ENCODE assay signal across 12 cellular contexts in the genomic region with DNA sequence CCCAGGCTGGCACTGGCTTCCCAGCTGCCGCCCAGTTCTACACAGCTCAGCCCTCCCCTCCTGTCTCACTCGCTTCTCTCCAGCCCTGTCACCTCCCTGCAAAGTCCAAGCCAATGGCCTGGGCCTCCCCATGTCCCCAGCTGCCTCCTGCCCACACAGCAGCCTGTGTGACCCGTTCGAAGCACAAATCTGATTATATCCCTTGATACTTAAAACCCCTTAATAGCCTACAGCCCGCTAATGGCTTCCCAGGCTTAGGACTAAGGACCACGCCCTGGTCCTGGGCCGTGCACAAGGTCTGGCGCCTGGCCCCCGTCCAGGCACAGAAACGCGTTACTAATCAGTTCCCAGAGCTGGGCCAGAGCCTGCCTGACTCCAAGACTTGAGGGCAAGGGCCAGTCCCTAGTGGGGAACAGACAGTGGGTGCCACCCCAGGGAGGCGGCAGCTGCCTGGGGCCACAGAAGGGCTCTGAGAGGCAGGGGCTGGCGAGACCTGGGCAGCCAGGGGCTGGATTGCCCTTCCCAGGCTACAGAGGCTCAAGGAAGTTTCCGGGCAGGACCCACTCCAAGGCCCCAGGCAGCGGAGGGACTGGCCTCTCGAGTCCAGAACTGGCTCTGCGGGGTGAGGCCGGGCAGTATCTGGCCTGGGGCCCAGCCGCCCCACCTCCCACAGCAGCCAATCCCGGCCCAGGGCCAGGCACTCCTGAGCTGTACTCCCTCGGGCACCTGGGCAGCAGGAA. TPM values are rescaled to one million over a fixed set of nuclear protein-coding genes. Genes with fewer than 3 reads are reported as not detected.
DNase-seq lines count a peak whose midpoint lies in the region; ATAC-seq, FAIRE-seq and TF ChIP-seq lines count a peak whose summit lies in the region.
"Had no signal": no experiment of that assay in that cellular context is flagged by ENCODE, and none has a peak within 500 bp of the region (broad histone marks: within the 10 kb centered on the region; RNA-seq: fewer than 3 reads in every experiment).

No MANE protein-coding gene starts in this region.

- no peaks in the 10 kb centered on the region for H3K9me3 ChIP-seq in HepG2 (ENCODE audit: low read length)

- POLR2A ChIA-PET in HepG2 (lab: Yijun Ruan, JAX): interaction anchor here (1.0 kb wide), 1 partner anchor 14 kb away, joined by 3 read pairs; a partner anchor contains a TSS

- no peaks in the 10 kb centered on the region for H3K79me2 ChIP-seq in HepG2 (ENCODE audit: insufficient read depth, low read length)

- H3K27ac ChIP-seq in caudate nucleus (ENCODE audit: low read depth, low read length) (peak overlapping the region; percentile 36), HepG2 (ENCODE audit: extremely low read length, insufficient read depth, low read length) (peak overlapping the region; percentile 27), temporal lobe (ENCODE audit: low read depth, low read length) (peak overlapping the region; percentile 44)

- no peak overlapping the region for H2AFZ ChIP-seq in HepG2 (ENCODE audit: low read length)

- TF ChIP-seq EP300 in HepG2 (IDR thresholded peaks at IDR 0.05; ENCODE audit: low read depth in 2 of 2, low read length in 2 of 2): no peak
- TF ChIP-seq EP300 in HepG2 (CRISPR knock-in tag; IDR thresholded peaks at IDR 0.05; ENCODE audit: borderline replicate concordance): no peak

- H3K27me3 ChIP-seq in HepG2 (ENCODE audit: control insufficient read depth in 1 of 2, insufficient read depth in 2 of 2, low read length in 2 of 2): no peaks in the 10 kb centered on the region; a peak in 1 of 5 replicates

- intact Hi-C loops in HepG2 (cut with micrococcal nuclease; ENCODE audit: unreplicated experiment): no loop called here

- TF ChIP-seq CTCF in HepG2 (CRISPR knock-in tag; IDR thresholded peaks at IDR 0.05): no peak

- WGBS in HepG2 (ENCODE audit: low lambda C conversion rate): 98% methylated on average over 11 of the region's 21 CpGs

- H3K4me3 ChIP-seq in HepG2 (replicated peaks in 1 of 3; ENCODE audit: insufficient read depth in 1 of 3, low read depth in 2 of 3, low read length in 3 of 3): no peak overlapping the region

- in situ Hi-C loops in HepG2 (cut with HindIII; ENCODE audit: extremely low pct_ligation_motif_present, low pct_unique_long_range_greater_than_20kb): no loop called here

- H3K36me3 ChIP-seq in HepG2 (replicated peaks in 1 of 2; ENCODE audit: control insufficient read depth in 1 of 2, insufficient read depth in 2 of 2, low read length in 2 of 2): peaks cover 24 to 48% of the 10 kb centered on the region in 2 experiments

- ATAC-seq in HepG2 (peak; percentile 6), HG03354 (IDR thresholded peaks at IDR 0.05; ENCODE audit: poor library complexity, severe bottlenecking, unreplicated experiment) (no peak)

- H3K4me1 ChIP-seq in HepG2 (ENCODE audit: insufficient read depth, low read length): no peaks in the 10 kb centered on the region; the same call in 1 of the 2 replicates

- no peak for TF ChIP-seq RAD21 in HepG2 (CRISPR knock-in tag; IDR thresholded peaks at IDR 0.05)

- FAIRE-seq in HepG2 (lab: Jason Lieb, UNC): no peak
- FAIRE-seq: TTC549 had no signal

- H3K9ac ChIP-seq in HepG2 (ENCODE audit: insufficient read depth, low read depth, low read length): no peak overlapping the region

- BruUV-seq in HepG2 (replicated peaks; lab: Mats Ljungman, UMichigan): no TSS peak

- TF ChIP-seq POLR2A in HepG2 (IDR thresholded peaks at IDR 0.05; ENCODE audit: insufficient read depth in 1 of 2, low read depth in 2 of 2, low read length in 2 of 2): no peak

- CTCF ChIA-PET in HepG2 (lab: Yijun Ruan, JAX; ENCODE audit: low intra/inter-chr PET ratio, low total read pairs): no interaction called here

- no peak overlapping the region for H3K4me2 ChIP-seq in HepG2 (ENCODE audit: low read depth, low read length)

- H4K20me1 ChIP-seq in HepG2 (ENCODE audit: insufficient read depth, low read length): no peaks in the 10 kb centered on the region

- DNase-seq in NCI-H82 (lab: John Stamatoyannopoulos, UW) (peak; percentile 96), caudate nucleus (lab: John Stamatoyannopoulos, UW) (peak in 4 of 61 donors; percentile 3 to 30 (median 26)), HepG2 (ENCODE audit: low spot score) (no peak), cerebellar nuclear complex (lab: John Stamatoyannopoulos, UW) (no peak), germinal center (ENCODE audit: low spot score) (no peak)
- DNase-seq: DMS79; stimulated activated CD4-positive, alpha-beta T cell treated with anti-CD3 and anti-CD28 coated beads, Interleukin-1b, Interleukin-23, amount 100 ng/mL, for 48 hours had no signal

RNA-seq across cellular contexts. Expression of a gene that starts 10.4 kb away (rescaled TPM):
- total RNA-seq in HepG2 (2016; rRNA removed; fragmentation: Illumina TruSeq; extraction: Trizol): 6.2 and 8.6 TPM in 2 replicates
- 1.9 and 2.7 TPM in 2 replicates for total RNA-seq in HepG2 (2016; cell fraction: cytosol; rRNA removed; fragmentation: Illumina TruSeq; extraction: Trizol; ENCODE audit: low read depth)
- total RNA-seq in HepG2 (2016; cell fraction: insoluble cytoplasmic fraction; rRNA removed; fragmentation: Illumina TruSeq; extraction: Trizol): 6.6 and 7.3 TPM in 2 replicates
- 3.2 and 4.4 TPM in 2 replicates for total RNA-seq in HepG2 (2016; cell fraction: membrane; rRNA removed; fragmentation: Illumina TruSeq; extraction: Trizol)
- 11.7 and 15.3 TPM in 2 replicates for total RNA-seq in HepG2 (2016; cell fraction: nucleus; rRNA removed; fragmentation: Illumina TruSeq; extraction: Trizol)
- 23.9 and 28.4 TPM in 2 replicates for polyA plus RNA-seq in HepG2 (2011; rRNA removed)
- 14.1 and 24.2 TPM in 2 replicates for polyA plus RNA-seq in HepG2 (2011; cell fraction: cytosol; rRNA removed)
- 95.9 and 136 TPM in 2 replicates for polyA plus RNA-seq in HepG2 (2011; cell fraction: nucleus; rRNA removed)
- polyA plus RNA-seq in HepG2 (2012): 19.0 and 22.6 TPM in 2 replicates
- 3.4 and 3.5 TPM in 2 replicates for polyA plus RNA-seq in HepG2 (2016; cell fraction: cytosol; fragmentation: Illumina TruSeq; extraction: Trizol; ENCODE audit: low read depth)
- 11.7 and 15.6 TPM in 2 replicates for polyA plus RNA-seq in HepG2 (2016; cell fraction: insoluble cytoplasmic fraction; fragmentation: Illumina TruSeq; extraction: Trizol; ENCODE audit: low read depth)
- 4.0 and 5.4 TPM in 2 replicates for polyA plus RNA-seq in HepG2 (2016; cell fraction: membrane; fragmentation: Illumina TruSeq; extraction: Trizol; ENCODE audit: low read depth)
- 38.3 and 40.6 TPM in 2 replicates for polyA plus RNA-seq in HepG2 (2016; cell fraction: nucleus; fragmentation: Illumina TruSeq; extraction: Trizol; ENCODE audit: insufficient read depth, low read depth)
- polyA minus RNA-seq in HepG2 (2011; rRNA and poly(A)+ RNA removed; ENCODE audit: low replicate concordance): 70.9 and 81.0 TPM in 2 replicates
- 29.0 and 31.0 TPM in 2 replicates for polyA minus RNA-seq in HepG2 (2011; cell fraction: cytosol; rRNA and poly(A)+ RNA removed)
- 19.8 and 20.6 TPM in 2 replicates for polyA minus RNA-seq in HepG2 (2011; cell fraction: nucleus; rRNA and poly(A)+ RNA removed)
- 26.3 TPM for total RNA-seq in temporal lobe

RNA-seq across cellular contexts. Expression of a gene that starts 10.7 kb away (rescaled TPM):
- total RNA-seq in HepG2 (2016; rRNA removed; fragmentation: Illumina TruSeq; extraction: Trizol): 59.9 and 66.5 TPM in 2 replicates
- 15.6 and 17.1 TPM in 2 replicates for total RNA-seq in HepG2 (2016; cell fraction: cytosol; rRNA removed; fragmentation: Illumina TruSeq; extraction: Trizol; ENCODE audit: low read depth)
- total RNA-seq in HepG2 (2016; cell fraction: insoluble cytoplasmic fraction; rRNA removed; fragmentation: Illumina TruSeq; extraction: Trizol): 64.7 and 78.4 TPM in 2 replicates
- 22.2 and 23.9 TPM in 2 replicates for total RNA-seq in HepG2 (2016; cell fraction: membrane; rRNA removed; fragmentation: Illumina TruSeq; extraction: Trizol)
- 34.1 and 46.5 TPM in 2 replicates for total RNA-seq in HepG2 (2016; cell fraction: nucleus; rRNA removed; fragmentation: Illumina TruSeq; extraction: Trizol)
- 20.0 and 22.3 TPM in 2 replicates for polyA plus RNA-seq in HepG2 (2011; rRNA removed)
- 13.6 and 14.9 TPM in 2 replicates for polyA plus RNA-seq in HepG2 (2011; cell fraction: cytosol; rRNA removed)
- 14.3 and 19.0 TPM in 2 replicates for polyA plus RNA-seq in HepG2 (2011; cell fraction: nucleus; rRNA removed)
- polyA plus RNA-seq in HepG2 (2012): 25.5 and 50.4 TPM in 2 replicates
- 17.9 and 18.0 TPM in 2 replicates for polyA plus RNA-seq in HepG2 (2016; cell fraction: cytosol; fragmentation: Illumina TruSeq; extraction: Trizol; ENCODE audit: low read depth)
- 36.9 and 42.2 TPM in 2 replicates for polyA plus RNA-seq in HepG2 (2016; cell fraction: insoluble cytoplasmic fraction; fragmentation: Illumina TruSeq; extraction: Trizol; ENCODE audit: low read depth)
- 18.3 and 20.0 TPM in 2 replicates for polyA plus RNA-seq in HepG2 (2016; cell fraction: membrane; fragmentation: Illumina TruSeq; extraction: Trizol; ENCODE audit: low read depth)
- 64.3 and 70.9 TPM in 2 replicates for polyA plus RNA-seq in HepG2 (2016; cell fraction: nucleus; fragmentation: Illumina TruSeq; extraction: Trizol; ENCODE audit: insufficient read depth, low read depth)
- polyA minus RNA-seq in HepG2 (2011; rRNA and poly(A)+ RNA removed; ENCODE audit: low replicate concordance): 1.4 and 7.8 TPM in 2 replicates
- 6.4 and 10.4 TPM in 2 replicates for polyA minus RNA-seq in HepG2 (2011; cell fraction: cytosol; rRNA and poly(A)+ RNA removed)
- 7.2 and 8.7 TPM in 2 replicates for polyA minus RNA-seq in HepG2 (2011; cell fraction: nucleus; rRNA and poly(A)+ RNA removed)
- 16.0 TPM for total RNA-seq in temporal lobe

RNA-seq across cellular contexts. Expression of a gene that starts 14.6 kb away (rescaled TPM):
- total RNA-seq in HepG2 (2016; rRNA removed; fragmentation: Illumina TruSeq; extraction: Trizol) (0.80 TPM in 1 of 2 replicates, not detected in the other), temporal lobe (not detected)
- not detected in 2 replicates for total RNA-seq in HepG2 (2016; cell fraction: cytosol; rRNA removed; fragmentation: Illumina TruSeq; extraction: Trizol; ENCODE audit: low read depth)
- total RNA-seq in HepG2 (2016; cell fraction: insoluble cytoplasmic fraction; rRNA removed; fragmentation: Illumina TruSeq; extraction: Trizol): 0.35 TPM in 1 of 2 replicates, not detected in the other
- total RNA-seq in HepG2 (2016; cell fraction: membrane; rRNA removed; fragmentation: Illumina TruSeq; extraction: Trizol): not detected in 2 replicates
- total RNA-seq in HepG2 (2016; cell fraction: nucleus; rRNA removed; fragmentation: Illumina TruSeq; extraction: Trizol): not detected in 2 replicates
- polyA plus RNA-seq in HepG2 (2011; rRNA removed): 0.62 and 0.82 TPM in 2 replicates
- 0.15 and 0.28 TPM in 2 replicates for polyA plus RNA-seq in HepG2 (2011; cell fraction: cytosol; rRNA removed)
- polyA plus RNA-seq in HepG2 (2011; cell fraction: nucleus; rRNA removed): 3.9 and 7.6 TPM in 2 replicates
- polyA plus RNA-seq in HepG2 (2012): 1.8 TPM in 1 of 2 replicates, not detected in the other
- not detected in 2 replicates for polyA plus RNA-seq in HepG2 (2016; cell fraction: cytosol; fragmentation: Illumina TruSeq; extraction: Trizol; ENCODE audit: low read depth)
- polyA plus RNA-seq in HepG2 (2016; cell fraction: insoluble cytoplasmic fraction; fragmentation: Illumina TruSeq; extraction: Trizol; ENCODE audit: low read depth): not detected in 2 replicates
- polyA plus RNA-seq in HepG2 (2016; cell fraction: membrane; fragmentation: Illumina TruSeq; extraction: Trizol; ENCODE audit: low read depth): not detected in 2 replicates
- polyA plus RNA-seq in HepG2 (2016; cell fraction: nucleus; fragmentation: Illumina TruSeq; extraction: Trizol; ENCODE audit: insufficient read depth, low read depth): 1.4 and 1.7 TPM in 2 replicates
- polyA minus RNA-seq in HepG2 (2011; rRNA and poly(A)+ RNA removed; ENCODE audit: low replicate concordance): 0.20 TPM in 1 of 2 replicates, not detected in the other
- not detected in 2 replicates for polyA minus RNA-seq in HepG2 (2011; cell fraction: cytosol; rRNA and poly(A)+ RNA removed)
- polyA minus RNA-seq in HepG2 (2011; cell fraction: nucleus; rRNA and poly(A)+ RNA removed): not detected in 2 replicates
- total RNA-seq: myocyte, subcutaneous adipose tissue had no signal

RNA-seq across cellular contexts. Expression of a gene that starts 18.0 kb away (rescaled TPM):
- total RNA-seq in HepG2 (2016; rRNA removed; fragmentation: Illumina TruSeq; extraction: Trizol) (17.8 and 22.8 TPM in 2 replicates), temporal lobe (4.2 TPM)
- total RNA-seq in HepG2 (2016; cell fraction: cytosol; rRNA removed; fragmentation: Illumina TruSeq; extraction: Trizol; ENCODE audit: low read depth): 12.7 and 13.5 TPM in 2 replicates
- 15.9 and 23.8 TPM in 2 replicates for total RNA-seq in HepG2 (2016; cell fraction: insoluble cytoplasmic fraction; rRNA removed; fragmentation: Illumina TruSeq; extraction: Trizol)
- total RNA-seq in HepG2 (2016; cell fraction: membrane; rRNA removed; fragmentation: Illumina TruSeq; extraction: Trizol): 11.9 and 13.6 TPM in 2 replicates
- 18.1 and 19.5 TPM in 2 replicates for total RNA-seq in HepG2 (2016; cell fraction: nucleus; rRNA removed; fragmentation: Illumina TruSeq; extraction: Trizol)
- 40.1 and 48.7 TPM in 2 replicates for polyA plus RNA-seq in HepG2 (2011; rRNA removed)
- 28.8 and 41.8 TPM in 2 replicates for polyA plus RNA-seq in HepG2 (2011; cell fraction: cytosol; rRNA removed)
- 344 and 378 TPM in 2 replicates for polyA plus RNA-seq in HepG2 (2011; cell fraction: nucleus; rRNA removed)
- polyA plus RNA-seq in HepG2 (2012): 61.3 and 71.5 TPM in 2 replicates
- polyA plus RNA-seq in HepG2 (2016; cell fraction: cytosol; fragmentation: Illumina TruSeq; extraction: Trizol; ENCODE audit: low read depth): 9.5 and 12.3 TPM in 2 replicates
- polyA plus RNA-seq in HepG2 (2016; cell fraction: insoluble cytoplasmic fraction; fragmentation: Illumina TruSeq; extraction: Trizol; ENCODE audit: low read depth): 22.4 and 26.4 TPM in 2 replicates
- polyA plus RNA-seq in HepG2 (2016; cell fraction: membrane; fragmentation: Illumina TruSeq; extraction: Trizol; ENCODE audit: low read depth): 9.5 and 10.0 TPM in 2 replicates
- 69.3 and 73.8 TPM in 2 replicates for polyA plus RNA-seq in HepG2 (2016; cell fraction: nucleus; fragmentation: Illumina TruSeq; extraction: Trizol; ENCODE audit: insufficient read depth, low read depth)
- 121 and 178 TPM in 2 replicates for polyA minus RNA-seq in HepG2 (2011; rRNA and poly(A)+ RNA removed; ENCODE audit: low replicate concordance)
- polyA minus RNA-seq in HepG2 (2011; cell fraction: cytosol; rRNA and poly(A)+ RNA removed): 22.7 and 26.7 TPM in 2 replicates
- polyA minus RNA-seq in HepG2 (2011; cell fraction: nucleus; rRNA and poly(A)+ RNA removed): 70.0 and 76.8 TPM in 2 replicates
- total RNA-seq: myocyte had no signal

RNA-seq across cellular contexts. Expression of a gene that starts 23.3 kb away (rescaled TPM):
- total RNA-seq in HepG2 (2016; rRNA removed; fragmentation: Illumina TruSeq; extraction: Trizol) (9.1 and 11.8 TPM in 2 replicates), temporal lobe (19.9 TPM)
- total RNA-seq in HepG2 (2016; cell fraction: cytosol; rRNA removed; fragmentation: Illumina TruSeq; extraction: Trizol; ENCODE audit: low read depth): 2.1 and 2.5 TPM in 2 replicates
- total RNA-seq in HepG2 (2016; cell fraction: insoluble cytoplasmic fraction; rRNA removed; fragmentation: Illumina TruSeq; extraction: Trizol): 6.3 and 11.9 TPM in 2 replicates
- total RNA-seq in HepG2 (2016; cell fraction: membrane; rRNA removed; fragmentation: Illumina TruSeq; extraction: Trizol): 6.0 and 6.1 TPM in 2 replicates
- total RNA-seq in HepG2 (2016; cell fraction: nucleus; rRNA removed; fragmentation: Illumina TruSeq; extraction: Trizol): 12.6 and 13.4 TPM in 2 replicates
- 10.8 and 16.8 TPM in 2 replicates for polyA plus RNA-seq in HepG2 (2011; rRNA removed)
- 5.6 and 8.1 TPM in 2 replicates for polyA plus RNA-seq in HepG2 (2011; cell fraction: cytosol; rRNA removed)
- polyA plus RNA-seq in HepG2 (2011; cell fraction: nucleus; rRNA removed): 94.1 and 111 TPM in 2 replicates
- 24.4 and 27.0 TPM in 2 replicates for polyA plus RNA-seq in HepG2 (2012)
- 2.3 and 2.5 TPM in 2 replicates for polyA plus RNA-seq in HepG2 (2016; cell fraction: cytosol; fragmentation: Illumina TruSeq; extraction: Trizol; ENCODE audit: low read depth)
- polyA plus RNA-seq in HepG2 (2016; cell fraction: insoluble cytoplasmic fraction; fragmentation: Illumina TruSeq; extraction: Trizol; ENCODE audit: low read depth): 17.0 and 22.2 TPM in 2 replicates
- 4.4 and 5.3 TPM in 2 replicates for polyA plus RNA-seq in HepG2 (2016; cell fraction: membrane; fragmentation: Illumina TruSeq; extraction: Trizol; ENCODE audit: low read depth)
- polyA plus RNA-seq in HepG2 (2016; cell fraction: nucleus; fragmentation: Illumina TruSeq; extraction: Trizol; ENCODE audit: insufficient read depth, low read depth): 67.8 and 74.7 TPM in 2 replicates
- polyA minus RNA-seq in HepG2 (2011; rRNA and poly(A)+ RNA removed; ENCODE audit: low replicate concordance): 1.6 and 20.5 TPM in 2 replicates
- polyA minus RNA-seq in HepG2 (2011; cell fraction: cytosol; rRNA and poly(A)+ RNA removed): 9.5 and 9.8 TPM in 2 replicates
- 12.9 and 13.7 TPM in 2 replicates for polyA minus RNA-seq in HepG2 (2011; cell fraction: nucleus; rRNA and poly(A)+ RNA removed)
- total RNA-seq: myocyte, subcutaneous adipose tissue had no signal
